ENCODE assay signal across 11 cellular contexts in genomic region chrX:50448565-50448964, GRCh38. TPM values are rescaled to one million over a fixed set of nuclear protein-coding genes. Genes with fewer than 3 reads are reported as not detected.
A peak's percentile ranks its signal among the peaks of the same experiment; 100 is the strongest.
DNase-seq lines count a peak whose midpoint lies in the region; ATAC-seq, FAIRE-seq and TF ChIP-seq lines count a peak whose summit lies in the region.
"Had no signal": no experiment of that assay in that cellular context is flagged by ENCODE, and none has a peak within 500 bp of the region (broad histone marks: within the 10 kb centered on the region; RNA-seq: fewer than 3 reads in every experiment).

No MANE protein-coding gene starts in this region.

- H2BK5ac ChIP-seq in H1 (ENCODE audit: low read depth, low read length) = no peak overlapping the region

- H4K91ac ChIP-seq in H1 (replicated peaks; ENCODE audit: insufficient read length, low read length) = no peak overlapping the region

- H3K4me3 Mint-ChIP-seq in activated naive CD4-positive, alpha-beta T cell treated with anti-CD3 and anti-CD28 coated beads for 36 hours = no peak overlapping the region
- H3K4me3 Mint-ChIP-seq: CD4-positive, CD25-positive, alpha-beta regulatory T cell had no signal

- no peak overlapping the region for H2AFZ ChIP-seq in H1 (ENCODE audit: low read length)
- no peak overlapping the region for H2AFZ ChIP-seq in smooth muscle cell (ENCODE audit: low read depth)

- H3K18ac ChIP-seq in H1 (ENCODE audit: extremely low read depth, low read length) = no peak overlapping the region; the same call in 1 of the 2 replicates

- TF ChIP-seq CTCF in H1 (IDR thresholded peaks at IDR 0.05; ENCODE audit: control extremely low read depth in 1 of 3, insufficient read depth in 1 of 3, low read depth in 1 of 3, low read length in 3 of 3) (peak in 2 of 3 experiments; percentile 37 to 47; a peak in 2 of 4 replicates), smooth muscle cell (IDR thresholded peaks at IDR 0.05; ENCODE audit: borderline replicate concordance, insufficient read depth, poor library complexity, severe bottlenecking) (peak; percentile 6)

- no peak overlapping the region for H2AK5ac ChIP-seq in H1 (ENCODE audit: low read depth, low read length)

- H3K4ac ChIP-seq in H1 (replicated peaks; ENCODE audit: insufficient read length, low read depth, low read length) = no peak overlapping the region

- H3K9me3 ChIP-seq in H1 (ENCODE audit: insufficient read depth in 2 of 2, low read depth in 1 of 2, low read length in 1 of 2) (no peaks in the 10 kb centered on the region), smooth muscle cell (replicated peaks; ENCODE audit: low read depth) (no peaks in the 10 kb centered on the region)
- H3K9me3 ChIP-seq: heart left ventricle had no signal

- no peak overlapping the region for H2BK120ac ChIP-seq in H1 (replicated peaks; ENCODE audit: low read depth, low read length)

- 92% methylated on average over 2 of the region's 2 CpGs; no CpG with 5 or more reads in 1 of the 2 experiments for WGBS in H1 (ENCODE audit: extremely low coverage in 1 of 2, insufficient coverage in 1 of 2, insufficient read length in 1 of 2, insufficient replicate concordance in 2 of 2, low coverage in 1 of 2, low lambda C conversion rate in 2 of 2, missing lambda C conversion rate in 1 of 2), 2 experiments
- WGBS in smooth muscle cell (ENCODE audit: low lambda C conversion rate) = 51% methylated on average over 2 of the region's 2 CpGs

- no peak overlapping the region for H3K56ac ChIP-seq in H1 (replicated peaks; ENCODE audit: insufficient read length, low read depth, low read length)

- H3F3A ChIP-seq in smooth muscle cell (ENCODE audit: low read depth) = no peaks in the 10 kb centered on the region

- no peak overlapping the region for H4K5ac ChIP-seq in H1 (ENCODE audit: insufficient read length, low read depth, low read length)

- H3K4me3 ChIP-seq in H1 (ENCODE audit: extremely low read depth in 1 of 4, insufficient read depth in 2 of 4, low read depth in 3 of 4, low read length in 4 of 4) (no peak overlapping the region), smooth muscle cell (no peak overlapping the region)
- H3K4me3 ChIP-seq: heart left ventricle had no signal

- TF ChIP-seq RAD21 in H1 (IDR thresholded peaks at IDR 0.05 in 1 of 2, conservative IDR thresholded peaks at IDR 0.05 in 1 of 2; ENCODE audit: low read depth in 2 of 2, low read length in 2 of 2) = peak; percentile 46 to 60

- no peak overlapping the region for H3K14ac ChIP-seq in H1 (ENCODE audit: insufficient read length)

- no peak overlapping the region for H2BK12ac ChIP-seq in H1 (ENCODE audit: low read depth, low read length)

- peak; percentile 77 for FAIRE-seq in H1 (lab: Jason Lieb, UNC)

- H2BK15ac ChIP-seq in H1 (ENCODE audit: low read length) = no peak overlapping the region

- H3K79me2 ChIP-seq in H1 (ENCODE audit: control insufficient read depth in 1 of 2, insufficient read depth in 2 of 2, low read length in 2 of 2) (no peaks in the 10 kb centered on the region), smooth muscle cell (ENCODE audit: low read depth) (no peaks in the 10 kb centered on the region)

- H3K27ac ChIP-seq in H1 (ENCODE audit: low read depth, low read length) = no peak overlapping the region
- H3K27ac ChIP-seq in smooth muscle cell (ENCODE audit: low read depth) = no peak overlapping the region
- H3K27ac ChIP-seq: heart left ventricle had no signal

- H3K9ac ChIP-seq in H1 (replicated peaks in 1 of 4; ENCODE audit: extremely low read depth in 1 of 4, low read depth in 3 of 4, low read length in 3 of 4) = no peak overlapping the region
- H3K9ac ChIP-seq in smooth muscle cell (ENCODE audit: low read depth) = no peak overlapping the region

- no peaks in the 10 kb centered on the region for H3K36me3 Mint-ChIP-seq in activated naive CD4-positive, alpha-beta T cell treated with anti-CD3 and anti-CD28 coated beads, Interleukin-2, amount 50 U/mL, for 72 hours
- no peaks in the 10 kb centered on the region for H3K36me3 Mint-ChIP-seq in activated naive CD4-positive, alpha-beta T cell treated with anti-CD3 and anti-CD28 coated beads for 36 hours (ENCODE audit: low read depth)
- H3K36me3 Mint-ChIP-seq: CD4-positive, CD25-positive, alpha-beta regulatory T cell had no signal

- no peak overlapping the region for H3K4me2 ChIP-seq in H1 (ENCODE audit: insufficient read depth in 1 of 2, low read depth in 2 of 2, low read length in 2 of 2)
- no peak overlapping the region for H3K4me2 ChIP-seq in smooth muscle cell

- no peak overlapping the region for H3K27ac Mint-ChIP-seq in activated naive CD4-positive, alpha-beta T cell treated with anti-CD3 and anti-CD28 coated beads, Interleukin-2, amount 50 U/mL, for 72 hours
- H3K27ac Mint-ChIP-seq in activated naive CD4-positive, alpha-beta T cell treated with anti-CD3 and anti-CD28 coated beads for 36 hours = no peak overlapping the region
- H3K27ac Mint-ChIP-seq: CD4-positive, CD25-positive, alpha-beta regulatory T cell had no signal

- peak; percentile 58 to 60 for ATAC-seq in activated naive CD4-positive, alpha-beta T cell treated with anti-CD3 and anti-CD28 coated beads, Interleukin-2, amount 50 U/mL, for 72 hours
- ATAC-seq in GM21423 (IDR thresholded peaks at IDR 0.05; ENCODE audit: unreplicated experiment) = no peak
- ATAC-seq: heart left ventricle had no signal

- no peaks in the 10 kb centered on the region for H3K27me3 ChIP-seq in H1 (replicated peaks in 1 of 4; ENCODE audit: control insufficient read depth in 3 of 4, extremely low read depth in 1 of 4, insufficient read depth in 3 of 4, low read length in 3 of 4)
- no peaks in the 10 kb centered on the region for H3K27me3 ChIP-seq in smooth muscle cell (ENCODE audit: low read depth)

- no peak overlapping the region for H3K23ac ChIP-seq in H1 (ENCODE audit: insufficient read length)

- peaks cover 5% of the 10 kb centered on the region for H3K27me3 Mint-ChIP-seq in activated naive CD4-positive, alpha-beta T cell treated with anti-CD3 and anti-CD28 coated beads for 36 hours (ENCODE audit: low read depth)
- H3K27me3 Mint-ChIP-seq: CD4-positive, CD25-positive, alpha-beta regulatory T cell had no signal

- H3K4me1 ChIP-seq in H1 (replicated peaks in 1 of 4; ENCODE audit: control insufficient read depth in 3 of 4, insufficient read depth in 4 of 4, low read length in 3 of 4) (no peaks in the 10 kb centered on the region), smooth muscle cell (ENCODE audit: low read depth) (no peaks in the 10 kb centered on the region)
- H3K4me1 ChIP-seq: heart left ventricle had no signal

- peak in 1 of 2 donors; percentile 16 for DNase-seq in activated naive CD4-positive, alpha-beta T cell treated with anti-CD3 and anti-CD28 coated beads, Interleukin-2, amount 50 U/mL, for 72 hours (ENCODE audit: low spot score in 2 of 2)
- no peak for DNase-seq in activated naive CD4-positive, alpha-beta T cell treated with anti-CD3 and anti-CD28 coated beads for 36 hours
- DNase-seq in NAMALWA (ENCODE audit: low spot score) = peak; percentile 20
- DNase-seq in H1 (ENCODE audit: low read depth in 1 of 2, low spot score in 2 of 2) = no peak
- no peak for DNase-seq in smooth muscle cell (lab: John Stamatoyannopoulos, UW; ENCODE audit: unreplicated experiment)
- DNase-seq in NCI-H1105 treated with DMSO at 0.1 percent for 48 hours (lab: John Stamatoyannopoulos, UW) = no peak
- DNase-seq in cerebellar nuclear complex (lab: John Stamatoyannopoulos, UW) = no peak
- DNase-seq: heart left ventricle had no signal

- no peaks in the 10 kb centered on the region for H3K36me3 ChIP-seq in H1 (ENCODE audit: control insufficient read depth in 2 of 4, insufficient read depth in 4 of 4, low read length in 3 of 4)
- H3K36me3 ChIP-seq in smooth muscle cell (ENCODE audit: low read depth) = no peaks in the 10 kb centered on the region
- H3K36me3 ChIP-seq: heart left ventricle had no signal

- no peaks in the 10 kb centered on the region for H3K23me2 ChIP-seq in H1 (ENCODE audit: low read depth, low read length)

- intact Hi-C loops in activated naive CD4-positive, alpha-beta T cell treated with anti-CD3 and anti-CD28 coated beads for 36 hours (cut with micrococcal nuclease) = no loop called here

- POLR2A ChIA-PET in H1 (lab: Charles Lee; ENCODE audit: partially characterized antibody) = no interaction called here

- H4K8ac ChIP-seq in H1 (ENCODE audit: extremely low read depth, insufficient read depth, low read length) = no peak overlapping the region

- no peaks in the 10 kb centered on the region for H3K4me1 Mint-ChIP-seq in activated naive CD4-positive, alpha-beta T cell treated with anti-CD3 and anti-CD28 coated beads for 36 hours (ENCODE audit: low read depth)
- H3K4me1 Mint-ChIP-seq: CD4-positive, CD25-positive, alpha-beta regulatory T cell had no signal

- H3K9me3 Mint-ChIP-seq in activated naive CD4-positive, alpha-beta T cell treated with anti-CD3 and anti-CD28 coated beads, Interleukin-2, amount 50 U/mL, for 72 hours = no peaks in the 10 kb centered on the region
- H3K9me3 Mint-ChIP-seq in activated naive CD4-positive, alpha-beta T cell treated with anti-CD3 and anti-CD28 coated beads for 36 hours = no peaks in the 10 kb centered on the region

- H2BK20ac ChIP-seq in H1 (ENCODE audit: low read length) = no peak overlapping the region

- no peak for TF ChIP-seq POLR2A in H1 (IDR thresholded peaks at IDR 0.05; ENCODE audit: control extremely low read depth in 1 of 2, low read depth in 2 of 2, low read length in 2 of 2)

- H4K20me1 ChIP-seq in H1 (replicated peaks in 1 of 2; ENCODE audit: control insufficient read depth in 1 of 2, insufficient read depth in 2 of 2, low read length in 2 of 2) (no peaks in the 10 kb centered on the region), smooth muscle cell (ENCODE audit: low read depth) (no peaks in the 10 kb centered on the region)

- TF ChIP-seq EP300 in H1 (IDR thresholded peaks at IDR 0.05; ENCODE audit: borderline replicate concordance in 1 of 2, low read depth in 2 of 2, low read length in 2 of 2) = no peak

- CTCF ChIA-PET in activated naive CD4-positive, alpha-beta T cell treated with anti-CD3 and anti-CD28 coated beads for 36 hours (lab: Charles Lee) = no interaction called here
- CTCF ChIA-PET in H1 (lab: Charles Lee; ENCODE audit: partially characterized antibody) = interaction anchor here (0.6 to 3.6 kb wide), 7 partner anchors 9 to 469 kb away, joined by 3 to 16 read pairs (median 4); no protein-coding TSS in a partner anchor

- H3K79me1 ChIP-seq in H1 (ENCODE audit: low read depth, low read length) = no peaks in the 10 kb centered on the region

RNA-seq across cellular contexts. Expression of gene DGKK, which starts 22.1 kb away (rescaled TPM):
- not detected for total RNA-seq in activated naive CD4-positive, alpha-beta T cell treated with anti-CD3 and anti-CD28 coated beads, Interleukin-2, amount 50 U/mL, for 72 hours
- not detected for total RNA-seq in activated naive CD4-positive, alpha-beta T cell treated with anti-CD3 and anti-CD28 coated beads for 36 hours
- total RNA-seq in H1 (2021; fragmentation: NEBNext Ultra II Directional; extraction: Animal tissue kit (Norgen Biotek cat#: 25700)) = 17.7 and 19.2 TPM in 2 replicates
- polyA plus RNA-seq in H1 (2011; rRNA removed) = 3.2 and 4.9 TPM in 2 replicates
- 4.1 TPM for polyA plus RNA-seq in H1 (2011; cell fraction: cytosol; rRNA removed)
- polyA plus RNA-seq in H1 (2011; cell fraction: nucleus; rRNA removed) = 3.9 TPM
- polyA plus RNA-seq in H1 (2012, experiment 1 of 2) = 5.6 to 10.5 TPM (median 7.3 TPM) in 4 replicates
- polyA plus RNA-seq in H1 (2012, experiment 2 of 2) = 0.81 TPM
- polyA plus RNA-seq in H1 (2013, experiment 1 of 2) = 9.8 TPM
- 9.7 TPM for polyA plus RNA-seq in H1 (2013, experiment 2 of 2)
- polyA minus RNA-seq in H1 (2011; rRNA and poly(A)+ RNA removed) = 10.3 and 14.2 TPM in 2 replicates
- polyA minus RNA-seq in H1 (2011; cell fraction: cytosol; rRNA and poly(A)+ RNA removed) = 6.9 TPM
- polyA minus RNA-seq in H1 (2011; cell fraction: nucleus; rRNA and poly(A)+ RNA removed) = 8.7 TPM
- not detected in 2 replicates for total RNA-seq in smooth muscle cell
- polyA plus RNA-seq in smooth muscle cell = not detected in 2 replicates
- total RNA-seq: CD4-positive, CD25-positive, alpha-beta regulatory T cell; heart left ventricle; NCI-H460 had no signal
- polyA plus RNA-seq: CD4-positive, CD25-positive, alpha-beta regulatory T cell; heart left ventricle had no signal

Comparison
In these comparisons a context has a peak if more than half of its experiments do, and no peak if none do; other contexts are left out.
1. RNA of gene DGKK, which starts 22.1 kb away (total RNA-seq): 17.7 to 19.2 TPM in H1; not detected in activated naive CD4-positive, alpha-beta T cell treated with anti-CD3 and anti-CD28 coated beads, Interleukin-2, amount 50 U/mL, for 72 hours, not detected in activated naive CD4-positive, alpha-beta T cell treated with anti-CD3 and anti-CD28 coated beads for 36 hours and not detected in smooth muscle cell; every median in the first group is over 10 times any median in the second.